ENCODE assay signal across 30 cellular contexts in the genomic region with DNA sequence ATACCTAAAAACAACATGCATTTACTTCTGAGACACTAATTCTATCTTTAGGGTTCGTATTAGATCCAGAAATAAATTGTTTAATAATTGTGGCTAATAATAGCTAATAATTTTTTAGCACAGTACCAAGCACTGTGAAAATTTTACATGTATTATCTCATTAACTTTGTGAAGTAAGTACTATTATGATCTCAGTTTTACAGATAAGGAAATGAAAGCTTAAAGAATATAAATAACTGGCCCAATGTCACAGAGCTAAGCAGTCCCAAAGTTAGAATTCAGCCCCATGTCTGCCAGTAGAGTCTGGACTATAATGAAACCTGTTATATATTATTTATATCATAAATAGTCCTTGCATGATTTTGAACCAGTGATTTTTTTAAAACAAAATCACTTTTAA.
"Had no signal": no experiment of that assay in that cellular context is flagged by ENCODE, and none has a peak within 500 bp of the region (broad histone marks: within the 10 kb centered on the region; RNA-seq: fewer than 3 reads in every experiment).

No MANE protein-coding gene starts in this region.

- ATAC-seq: naive thymus-derived CD4-positive, alpha-beta T cell; natural killer cell; psoas muscle; right cardiac atrium; right lobe of liver; stimulated activated memory B cell treated with anti-CD40 and anti-IgM and Interleukin-4, amounts not matched to agents 10 μg/mL and 1 μg/mL and 100 μg/mL, for 72 hours; upper lobe of right lung had no signal

- H3K4me2 ChIP-seq: neural progenitor cell, smooth muscle cell had no signal

- H3K9me3 Mint-ChIP-seq: naive thymus-derived CD4-positive, alpha-beta T cell; natural killer cell; nephron; neural progenitor cell; stimulated activated memory B cell treated with anti-CD40 and anti-IgM and Interleukin-4, amounts not matched to agents 10 μg/mL and 1 μg/mL and 100 μg/mL, for 72 hours; stimulated activated naive CD8-positive, alpha-beta T cell treated with anti-CD3 and anti-CD28 coated beads, Interleukin-15, Interleukin-2, amounts not matched to agents 100 ng/mL and 50 ng/mL, for 24 hours; type B pancreatic cell had no signal

- H3K27ac Mint-ChIP-seq: nephron; neural progenitor cell; progenitor cell of endocrine pancreas; stimulated activated memory B cell treated with anti-CD40 and anti-IgM and Interleukin-4, amounts not matched to agents 10 μg/mL and 1 μg/mL and 100 μg/mL, for 72 hours; stimulated activated naive CD8-positive, alpha-beta T cell treated with anti-CD3 and anti-CD28 coated beads, Interleukin-15, Interleukin-2, amounts not matched to agents 100 ng/mL and 50 ng/mL, for 24 hours; type B pancreatic cell had no signal

- H3K27me3 ChIP-seq: neural progenitor cell, ovary, right lobe of liver, sigmoid colon, spleen, stomach, thyroid gland, tibial nerve, upper lobe of right lung, uterus had no signal

- H3K4me3 Mint-ChIP-seq: naive thymus-derived CD4-positive, alpha-beta T cell; natural killer cell; nephron; neural progenitor cell; stimulated activated memory B cell treated with anti-CD40 and anti-IgM and Interleukin-4, amounts not matched to agents 10 μg/mL and 1 μg/mL and 100 μg/mL, for 72 hours; stimulated activated naive CD8-positive, alpha-beta T cell treated with anti-CD3 and anti-CD28 coated beads, Interleukin-15, Interleukin-2, amounts not matched to agents 100 ng/mL and 50 ng/mL, for 24 hours; type B pancreatic cell had no signal

- H3K36me3 ChIP-seq: ovary, uterus had no signal

- DNase-seq: naive thymus-derived CD4-positive, alpha-beta T cell; natural killer cell; occipital lobe; ovary; posterior cingulate gyrus; psoas muscle; right cardiac atrium; right lobe of liver; sigmoid colon; spleen; stimulated activated CD4-positive, alpha-beta T cell treated with anti-CD3 and anti-CD28 coated beads, Interleukin-12 subunit alpha, Interleukin-12 subunit beta, amount 100 ng/mL, for 4 hours; stimulated activated CD4-positive, alpha-beta T cell treated with anti-CD3 and anti-CD28 coated beads, Interleukin-1b, Interleukin-23, amount 100 ng/mL, for 48 hours; stimulated activated CD4-positive, alpha-beta T cell treated with anti-CD3 and anti-CD28 coated beads, Interleukin-4, amount 100 ng/mL, for 1 hour; stimulated activated CD4-positive, alpha-beta T cell treated with anti-CD3 and anti-CD28 coated beads, Interleukin-4, amount 100 ng/mL, for 4 hours; stimulated activated CD8-positive, alpha-beta memory T cell treated with anti-CD3 and anti-CD28 coated beads, Interleukin-4, amount 100 ng/mL, for 48 hours; stimulated activated naive CD4-positive, alpha-beta T cell treated with Interleukin-2 at 50 U/mL for 16 hours; stomach; thyroid gland; upper lobe of right lung; uterus had no signal

- H3K4me3 ChIP-seq: neural progenitor cell, ovary, psoas muscle, right lobe of liver, sigmoid colon, smooth muscle cell, spleen, stomach, thoracic aorta, thyroid gland, tibial nerve, upper lobe of right lung, uterus had no signal

- H3K4me1 Mint-ChIP-seq: neural progenitor cell; stimulated activated memory B cell treated with anti-CD40 and anti-IgM and Interleukin-4, amounts not matched to agents 10 μg/mL and 1 μg/mL and 100 μg/mL, for 72 hours had no signal

- H3K27ac ChIP-seq: neural progenitor cell, ovary, parathyroid adenoma, psoas muscle, right lobe of liver, sigmoid colon, spleen, stomach, thoracic aorta, thyroid gland, tibial nerve, upper lobe of right lung, uterus had no signal

- H3K4me1 ChIP-seq: neural progenitor cell, parathyroid adenoma, psoas muscle, right lobe of liver, spleen, stomach, thyroid gland, upper lobe of right lung, uterus had no signal

- H2AFZ ChIP-seq: neural progenitor cell, parathyroid adenoma had no signal

- H3K27me3 Mint-ChIP-seq: naive thymus-derived CD4-positive, alpha-beta T cell; progenitor cell of endocrine pancreas; stimulated activated memory B cell treated with anti-CD40 and anti-IgM and Interleukin-4, amounts not matched to agents 10 μg/mL and 1 μg/mL and 100 μg/mL, for 72 hours; stimulated activated naive CD8-positive, alpha-beta T cell treated with anti-CD3 and anti-CD28 coated beads, Interleukin-15, Interleukin-2, amounts not matched to agents 100 ng/mL and 50 ng/mL, for 24 hours; type B pancreatic cell had no signal

- H3K36me3 Mint-ChIP-seq: natural killer cell had no signal

- H3K9me3 ChIP-seq: ovary, psoas muscle, right lobe of liver, sigmoid colon, spleen, stomach, thoracic aorta, thyroid gland, tibial nerve, upper lobe of right lung, uterus had no signal

- H3K9ac ChIP-seq: neural progenitor cell, parathyroid adenoma had no signal
